In the genomic region with DNA sequence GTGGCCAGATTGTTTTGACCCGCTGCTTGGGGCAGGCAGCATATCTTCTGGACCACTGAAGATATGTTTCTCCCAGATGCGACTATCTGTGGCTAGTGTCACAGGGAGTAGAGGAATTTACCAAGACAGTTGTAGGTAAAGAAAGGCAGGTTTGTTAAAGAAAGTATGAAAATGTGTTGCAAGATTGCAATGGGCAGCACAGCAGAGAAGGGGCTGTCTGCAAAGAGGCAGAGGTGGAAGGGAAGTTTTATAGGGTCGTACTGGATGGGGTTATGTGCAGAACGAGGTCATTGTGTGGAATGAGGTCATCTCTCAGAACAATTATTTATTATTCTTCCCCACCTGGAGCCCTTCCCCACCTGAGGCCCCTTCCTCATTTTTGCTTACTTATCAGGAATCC, we compare ENCODE assay signal across 1 cellular context.
A peak's percentile ranks its signal among the peaks of the same experiment; 100 is the strongest.
TF ChIP-seq lines count a peak whose summit lies in the region.

No MANE protein-coding gene starts in this region.

TF ChIP-seq in K562, 482 proteins besides CTCF, POLR2A, EP300 and RAD21 (continued from another document):
- TF ChIP-seq ATF7 (IDR thresholded peaks at IDR 0.05) (no peak), MED1 (CRISPR knock-in tag; IDR thresholded peaks at IDR 0.05; ENCODE audit: borderline replicate concordance) (no peak), HDAC3 (IDR thresholded peaks at IDR 0.05; ENCODE audit: borderline replicate concordance, partially characterized antibody) (no peak), ZNF583 (CRISPR knock-in tag; IDR thresholded peaks at IDR 0.05) (no peak), ZNF197 (CRISPR knock-in tag; IDR thresholded peaks at IDR 0.05; ENCODE audit: low read depth) (no peak), SIN3A (IDR thresholded peaks at IDR 0.05; ENCODE audit: borderline replicate concordance in 2 of 2, control insufficient read depth in 1 of 2, low read depth in 2 of 2, low read length in 2 of 2) (no peak), SP2 (IDR thresholded peaks at IDR 0.05; ENCODE audit: extremely low read depth, low read depth, low read length, poor library complexity, severe bottlenecking) (no peak), ZNF354B (CRISPR knock-in tag; IDR thresholded peaks at IDR 0.05) (no peak), ZBTB17 (CRISPR knock-in tag; IDR thresholded peaks at IDR 0.05) (no peak), ATF6 (CRISPR knock-in tag; IDR thresholded peaks at IDR 0.05) (no peak), CBX3 (IDR thresholded peaks at IDR 0.05; ENCODE audit: borderline replicate concordance in 1 of 2, low read length in 2 of 2) (peak in 1 of 2 experiments; percentile 75; a peak in 1 of 3 replicates), ZBTB33 (CRISPR knock-in tag; IDR thresholded peaks at IDR 0.05) (no peak), TAF15 (IDR thresholded peaks at IDR 0.05; ENCODE audit: low read depth, low read length) (no peak), NRF1 (conservative IDR thresholded peaks at IDR 0.05 in 1 of 2, IDR thresholded peaks at IDR 0.05 in 1 of 2) (no peak), POLR2G (IDR thresholded peaks at IDR 0.05; ENCODE audit: low read depth, low read length) (no peak), BRCA1 (IDR thresholded peaks at IDR 0.05) (no peak), BRCA1 (CRISPR knock-in tag; IDR thresholded peaks at IDR 0.05) (no peak), NFRKB (IDR thresholded peaks at IDR 0.05; ENCODE audit: low read depth) (no peak), SMARCA5 (IDR thresholded peaks at IDR 0.05) (no peak), SMARCB1 (IDR thresholded peaks at IDR 0.05; ENCODE audit: insufficient read length, low read depth) (no peak), SIRT6 (IDR thresholded peaks at IDR 0.05; ENCODE audit: low read depth, low read length) (no peak), BCOR (IDR thresholded peaks at IDR 0.05) (no peak), WHSC1 (IDR thresholded peaks at IDR 0.05; ENCODE audit: low read length) (no peak)
- TF ChIP-seq, protein P1, sequence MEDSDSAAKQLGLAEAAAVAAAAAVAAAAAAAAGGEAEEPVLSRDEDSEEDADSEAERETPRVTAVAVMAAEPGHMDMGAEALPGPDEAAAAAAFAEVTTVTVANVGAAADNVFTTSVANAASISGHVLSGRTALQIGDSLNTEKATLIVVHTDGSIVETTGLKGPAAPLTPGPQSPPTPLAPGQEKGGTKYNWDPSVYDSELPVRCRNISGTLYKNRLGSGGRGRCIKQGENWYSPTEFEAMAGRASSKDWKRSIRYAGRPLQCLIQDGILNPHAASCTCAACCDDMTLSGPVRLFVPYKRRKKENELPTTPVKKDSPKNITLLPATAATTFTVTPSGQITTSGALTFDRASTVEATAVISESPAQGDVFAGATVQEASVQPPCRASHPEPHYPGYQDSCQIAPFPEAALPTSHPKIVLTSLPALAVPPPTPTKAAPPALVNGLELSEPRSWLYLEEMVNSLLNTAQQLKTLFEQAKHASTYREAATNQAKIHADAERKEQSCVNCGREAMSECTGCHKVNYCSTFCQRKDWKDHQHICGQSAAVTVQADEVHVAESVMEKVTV (CRISPR knock-in tag; IDR thresholded peaks at IDR 0.05), result no peak
- TF ChIP-seq, protein P2, sequence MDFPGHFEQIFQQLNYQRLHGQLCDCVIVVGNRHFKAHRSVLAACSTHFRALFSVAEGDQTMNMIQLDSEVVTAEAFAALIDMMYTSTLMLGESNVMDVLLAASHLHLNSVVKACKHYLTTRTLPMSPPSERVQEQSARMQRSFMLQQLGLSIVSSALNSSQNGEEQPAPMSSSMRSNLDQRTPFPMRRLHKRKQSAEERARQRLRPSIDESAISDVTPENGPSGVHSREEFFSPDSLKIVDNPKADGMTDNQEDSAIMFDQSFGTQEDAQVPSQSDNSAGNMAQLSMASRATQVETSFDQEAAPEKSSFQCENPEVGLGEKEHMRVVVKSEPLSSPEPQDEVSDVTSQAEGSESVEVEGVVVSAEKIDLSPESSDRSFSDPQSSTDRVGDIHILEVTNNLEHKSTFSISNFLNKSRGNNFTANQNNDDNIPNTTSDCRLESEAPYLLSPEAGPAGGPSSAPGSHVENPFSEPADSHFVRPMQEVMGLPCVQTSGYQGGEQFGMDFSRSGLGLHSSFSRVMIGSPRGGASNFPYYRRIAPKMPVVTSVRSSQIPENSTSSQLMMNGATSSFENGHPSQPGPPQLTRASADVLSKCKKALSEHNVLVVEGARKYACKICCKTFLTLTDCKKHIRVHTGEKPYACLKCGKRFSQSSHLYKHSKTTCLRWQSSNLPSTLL (IDR thresholded peaks at IDR 0.05), result no peak
- TF ChIP-seq, protein P3, sequence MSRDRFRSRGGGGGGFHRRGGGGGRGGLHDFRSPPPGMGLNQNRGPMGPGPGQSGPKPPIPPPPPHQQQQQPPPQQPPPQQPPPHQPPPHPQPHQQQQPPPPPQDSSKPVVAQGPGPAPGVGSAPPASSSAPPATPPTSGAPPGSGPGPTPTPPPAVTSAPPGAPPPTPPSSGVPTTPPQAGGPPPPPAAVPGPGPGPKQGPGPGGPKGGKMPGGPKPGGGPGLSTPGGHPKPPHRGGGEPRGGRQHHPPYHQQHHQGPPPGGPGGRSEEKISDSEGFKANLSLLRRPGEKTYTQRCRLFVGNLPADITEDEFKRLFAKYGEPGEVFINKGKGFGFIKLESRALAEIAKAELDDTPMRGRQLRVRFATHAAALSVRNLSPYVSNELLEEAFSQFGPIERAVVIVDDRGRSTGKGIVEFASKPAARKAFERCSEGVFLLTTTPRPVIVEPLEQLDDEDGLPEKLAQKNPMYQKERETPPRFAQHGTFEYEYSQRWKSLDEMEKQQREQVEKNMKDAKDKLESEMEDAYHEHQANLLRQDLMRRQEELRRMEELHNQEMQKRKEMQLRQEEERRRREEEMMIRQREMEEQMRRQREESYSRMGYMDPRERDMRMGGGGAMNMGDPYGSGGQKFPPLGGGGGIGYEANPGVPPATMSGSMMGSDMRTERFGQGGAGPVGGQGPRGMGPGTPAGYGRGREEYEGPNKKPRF (IDR thresholded peaks at IDR 0.05; ENCODE audit: low read depth, low read length), result no peak
TF ChIP-seq in K562: peak in this region for 8.
